ENCODE assay signal across 8 cellular contexts in genomic region chr14:56580317-56580711, GRCh38. TPM values are rescaled to one million over a fixed set of nuclear protein-coding genes. Genes with fewer than 3 reads are reported as not detected.
DNase-seq lines count a peak whose midpoint lies in the region; ATAC-seq, FAIRE-seq and TF ChIP-seq lines count a peak whose summit lies in the region.

No MANE protein-coding gene starts in this region.

- peak overlapping the region; percentile 65 for H3K27ac ChIP-seq in 22Rv1
- peak overlapping the region; percentile 75; the same call in 1 of the 2 replicates for H3K27ac ChIP-seq in RWPE1
- H3K27ac ChIP-seq in small intestine (ENCODE audit: low read depth in 1 of 2, low read length in 1 of 2), result peak overlapping the region; percentile 76 to 87

- H3K27me3 ChIP-seq in small intestine (ENCODE audit: control insufficient read depth in 2 of 2, insufficient read depth in 2 of 2, low read length in 2 of 2), result no peaks in the 10 kb centered on the region

- ATAC-seq in GM21381 (IDR thresholded peaks at IDR 0.05; ENCODE audit: unreplicated experiment), result peak; percentile 6
- ATAC-seq in GM21390 (IDR thresholded peaks at IDR 0.05; ENCODE audit: unreplicated experiment), result no peak
- ATAC-seq in GM19023 (IDR thresholded peaks at IDR 0.05; ENCODE audit: unreplicated experiment), result no peak

- POLR2A ChIA-PET in RWPE1 (lab: Yijun Ruan, JAX; ENCODE audit: low non-redundant PET), result no interaction called here

- H3K36me3 ChIP-seq in small intestine (ENCODE audit: control insufficient read depth in 2 of 2, insufficient read depth in 2 of 2, low read length in 2 of 2), result no peaks in the 10 kb centered on the region

- H3K4me1 ChIP-seq in small intestine (ENCODE audit: control insufficient read depth in 2 of 2, insufficient read depth in 1 of 2, low read depth in 1 of 2, low read length in 1 of 2), result peaks cover 12 to 14% of the 10 kb centered on the region in 2 donors

- no peaks in the 10 kb centered on the region for H3K9me3 ChIP-seq in small intestine (ENCODE audit: control insufficient read depth, low read depth)

- DNase-seq in RWPE1 (ENCODE audit: low spot score), result no peak
- no peak for DNase-seq in foreskin fibroblast
- peak; percentile 23 for DNase-seq in small intestine
- DNase-seq in epidermal melanocyte (ENCODE audit: insufficient read length, low spot score), result no peak

- 1 to 6% (median 3%) methylated on average over 6 of the region's 6 CpGs for WGBS in small intestine, 3 donors

- CTCF ChIA-PET in RWPE1 (lab: Yijun Ruan, JAX), result no interaction called here

- H3K4me3 ChIP-seq in foreskin fibroblast (ENCODE audit: low read depth in 1 of 2, low read length in 2 of 2) (peak overlapping the region; percentile 96), small intestine (ENCODE audit: low read depth in 1 of 2, low read length in 2 of 2) (peak overlapping the region; percentile 92 to 98)

- TF ChIP-seq CTCF in 22Rv1 (IDR thresholded peaks at IDR 0.05) (no peak), RWPE1 (conservative IDR thresholded peaks at IDR 0.05; ENCODE audit: low read depth) (no peak), foreskin fibroblast (IDR thresholded peaks at IDR 0.05; ENCODE audit: low read depth, low read length) (no peak)

- FAIRE-seq in small intestine (lab: Jason Lieb, UNC), result no peak

RNA-seq across cellular contexts. Expression of gene TMEM260, which starts 0.7 kb away (rescaled TPM):
- 10 to 100 TPM in 1 of 3 donors, 1 to 10 TPM in 2; 7.6 to 10.3 (median 7.7) TPM for polyA plus RNA-seq in small intestine
